In the genomic region with DNA sequence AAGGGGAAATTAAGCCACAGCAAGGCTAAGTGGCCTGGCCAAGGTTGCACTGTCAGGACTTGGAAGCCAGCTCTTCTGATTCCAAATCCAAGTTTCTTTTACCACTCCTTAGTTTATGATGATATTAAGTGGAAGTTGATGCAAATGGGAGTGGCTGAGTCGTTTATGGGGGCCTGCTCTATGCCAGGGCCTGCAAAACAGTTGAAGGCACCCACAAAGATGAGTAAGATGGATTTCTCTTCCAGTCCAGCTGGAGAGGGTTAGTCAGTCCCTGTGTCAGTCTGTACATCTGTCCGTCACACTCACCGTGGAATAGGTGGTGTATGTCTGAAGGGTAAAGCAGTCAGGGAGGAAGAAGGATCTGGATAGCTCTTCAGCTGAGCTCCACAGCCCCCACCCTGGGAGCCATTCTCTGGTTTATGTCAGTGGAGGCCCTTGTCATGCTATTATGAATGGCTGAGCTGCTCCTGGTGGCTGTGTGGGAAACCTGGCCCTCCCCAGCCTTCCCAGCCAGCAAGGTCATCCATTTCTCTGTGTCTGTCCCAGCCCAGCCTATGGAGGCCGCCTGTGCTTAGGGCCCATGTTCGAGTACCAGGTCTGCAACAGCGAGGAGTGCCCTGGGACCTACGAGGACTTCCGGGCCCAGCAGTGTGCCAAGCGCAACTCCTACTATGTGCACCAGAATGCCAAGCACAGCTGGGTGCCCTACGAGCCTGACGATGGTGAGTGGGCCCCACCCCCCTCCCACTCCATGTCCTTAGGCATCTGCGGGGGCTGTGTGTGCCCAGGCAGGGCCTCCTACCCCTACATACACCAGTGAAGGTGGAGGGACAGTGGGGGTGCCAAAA, we compare ENCODE assay signal across 1 cellular context.
TF ChIP-seq lines count a peak whose summit lies in the region.

No MANE protein-coding gene starts in this region.

TF ChIP-seq in K562, 482 proteins besides CTCF, POLR2A, EP300 and RAD21:
- TF ChIP-seq, protein P1, sequence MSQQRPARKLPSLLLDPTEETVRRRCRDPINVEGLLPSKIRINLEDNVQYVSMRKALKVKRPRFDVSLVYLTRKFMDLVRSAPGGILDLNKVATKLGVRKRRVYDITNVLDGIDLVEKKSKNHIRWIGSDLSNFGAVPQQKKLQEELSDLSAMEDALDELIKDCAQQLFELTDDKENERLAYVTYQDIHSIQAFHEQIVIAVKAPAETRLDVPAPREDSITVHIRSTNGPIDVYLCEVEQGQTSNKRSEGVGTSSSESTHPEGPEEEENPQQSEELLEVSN (IDR thresholded peaks at IDR 0.05; ENCODE audit: borderline replicate concordance in 1 of 2, extremely low read depth in 1 of 2, insufficient read depth in 1 of 2, insufficient read length in 1 of 2, low read depth in 1 of 2, low read length in 1 of 2, poor library complexity in 1 of 2, severe bottlenecking in 1 of 2) = no peak
- TF ChIP-seq, protein P2, sequence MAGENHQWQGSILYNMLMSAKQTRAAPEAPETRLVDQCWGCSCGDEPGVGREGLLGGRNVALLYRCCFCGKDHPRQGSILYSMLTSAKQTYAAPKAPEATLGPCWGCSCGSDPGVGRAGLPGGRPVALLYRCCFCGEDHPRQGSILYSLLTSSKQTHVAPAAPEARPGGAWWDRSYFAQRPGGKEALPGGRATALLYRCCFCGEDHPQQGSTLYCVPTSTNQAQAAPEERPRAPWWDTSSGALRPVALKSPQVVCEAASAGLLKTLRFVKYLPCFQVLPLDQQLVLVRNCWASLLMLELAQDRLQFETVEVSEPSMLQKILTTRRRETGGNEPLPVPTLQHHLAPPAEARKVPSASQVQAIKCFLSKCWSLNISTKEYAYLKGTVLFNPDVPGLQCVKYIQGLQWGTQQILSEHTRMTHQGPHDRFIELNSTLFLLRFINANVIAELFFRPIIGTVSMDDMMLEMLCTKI (IDR thresholded peaks at IDR 0.05; ENCODE audit: partially characterized antibody) = no peak
- TF ChIP-seq ZNF589 (CRISPR knock-in tag; IDR thresholded peaks at IDR 0.05; ENCODE audit: low read depth) = 0 out of 2 replicates have a peak, but pooled peaks have one; percentile 33
- TF ChIP-seq, protein P3, sequence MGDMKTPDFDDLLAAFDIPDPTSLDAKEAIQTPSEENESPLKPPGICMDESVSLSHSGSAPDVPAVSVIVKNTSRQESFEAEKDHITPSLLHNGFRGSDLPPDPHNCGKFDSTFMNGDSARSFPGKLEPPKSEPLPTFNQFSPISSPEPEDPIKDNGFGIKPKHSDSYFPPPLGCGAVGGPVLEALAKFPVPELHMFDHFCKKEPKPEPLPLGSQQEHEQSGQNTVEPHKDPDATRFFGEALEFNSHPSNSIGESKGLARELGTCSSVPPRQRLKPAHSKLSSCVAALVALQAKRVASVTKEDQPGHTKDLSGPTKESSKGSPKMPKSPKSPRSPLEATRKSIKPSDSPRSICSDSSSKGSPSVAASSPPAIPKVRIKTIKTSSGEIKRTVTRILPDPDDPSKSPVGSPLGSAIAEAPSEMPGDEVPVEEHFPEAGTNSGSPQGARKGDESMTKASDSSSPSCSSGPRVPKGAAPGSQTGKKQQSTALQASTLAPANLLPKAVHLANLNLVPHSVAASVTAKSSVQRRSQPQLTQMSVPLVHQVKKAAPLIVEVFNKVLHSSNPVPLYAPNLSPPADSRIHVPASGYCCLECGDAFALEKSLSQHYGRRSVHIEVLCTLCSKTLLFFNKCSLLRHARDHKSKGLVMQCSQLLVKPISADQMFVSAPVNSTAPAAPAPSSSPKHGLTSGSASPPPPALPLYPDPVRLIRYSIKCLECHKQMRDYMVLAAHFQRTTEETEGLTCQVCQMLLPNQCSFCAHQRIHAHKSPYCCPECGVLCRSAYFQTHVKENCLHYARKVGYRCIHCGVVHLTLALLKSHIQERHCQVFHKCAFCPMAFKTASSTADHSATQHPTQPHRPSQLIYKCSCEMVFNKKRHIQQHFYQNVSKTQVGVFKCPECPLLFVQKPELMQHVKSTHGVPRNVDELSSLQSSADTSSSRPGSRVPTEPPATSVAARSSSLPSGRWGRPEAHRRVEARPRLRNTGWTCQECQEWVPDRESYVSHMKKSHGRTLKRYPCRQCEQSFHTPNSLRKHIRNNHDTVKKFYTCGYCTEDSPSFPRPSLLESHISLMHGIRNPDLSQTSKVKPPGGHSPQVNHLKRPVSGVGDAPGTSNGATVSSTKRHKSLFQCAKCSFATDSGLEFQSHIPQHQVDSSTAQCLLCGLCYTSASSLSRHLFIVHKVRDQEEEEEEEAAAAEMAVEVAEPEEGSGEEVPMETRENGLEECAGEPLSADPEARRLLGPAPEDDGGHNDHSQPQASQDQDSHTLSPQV (IDR thresholded peaks at IDR 0.05) = peak; percentile 29; the same call in 1 of the 2 replicates
- no peak for TF ChIP-seq JUND (IDR thresholded peaks at IDR 0.05; ENCODE audit: borderline replicate concordance, low read depth, low read length)
- no peak for TF ChIP-seq JUND (tag; IDR thresholded peaks at IDR 0.05; ENCODE audit: borderline replicate concordance, low read depth, low read length)
- no peak for TF ChIP-seq EGR1 (conservative IDR thresholded peaks at IDR 0.05)
- TF ChIP-seq, protein P4, sequence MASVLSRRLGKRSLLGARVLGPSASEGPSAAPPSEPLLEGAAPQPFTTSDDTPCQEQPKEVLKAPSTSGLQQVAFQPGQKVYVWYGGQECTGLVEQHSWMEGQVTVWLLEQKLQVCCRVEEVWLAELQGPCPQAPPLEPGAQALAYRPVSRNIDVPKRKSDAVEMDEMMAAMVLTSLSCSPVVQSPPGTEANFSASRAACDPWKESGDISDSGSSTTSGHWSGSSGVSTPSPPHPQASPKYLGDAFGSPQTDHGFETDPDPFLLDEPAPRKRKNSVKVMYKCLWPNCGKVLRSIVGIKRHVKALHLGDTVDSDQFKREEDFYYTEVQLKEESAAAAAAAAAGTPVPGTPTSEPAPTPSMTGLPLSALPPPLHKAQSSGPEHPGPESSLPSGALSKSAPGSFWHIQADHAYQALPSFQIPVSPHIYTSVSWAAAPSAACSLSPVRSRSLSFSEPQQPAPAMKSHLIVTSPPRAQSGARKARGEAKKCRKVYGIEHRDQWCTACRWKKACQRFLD (CRISPR knock-in tag; IDR thresholded peaks at IDR 0.05) = peak; percentile 20; the same call in 1 of the 2 replicates
- TF ChIP-seq, protein P5, sequence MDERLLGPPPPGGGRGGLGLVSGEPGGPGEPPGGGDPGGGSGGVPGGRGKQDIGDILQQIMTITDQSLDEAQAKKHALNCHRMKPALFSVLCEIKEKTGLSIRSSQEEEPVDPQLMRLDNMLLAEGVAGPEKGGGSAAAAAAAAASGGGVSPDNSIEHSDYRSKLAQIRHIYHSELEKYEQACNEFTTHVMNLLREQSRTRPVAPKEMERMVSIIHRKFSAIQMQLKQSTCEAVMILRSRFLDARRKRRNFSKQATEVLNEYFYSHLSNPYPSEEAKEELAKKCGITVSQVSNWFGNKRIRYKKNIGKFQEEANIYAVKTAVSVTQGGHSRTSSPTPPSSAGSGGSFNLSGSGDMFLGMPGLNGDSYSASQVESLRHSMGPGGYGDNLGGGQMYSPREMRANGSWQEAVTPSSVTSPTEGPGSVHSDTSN (CRISPR knock-in tag; IDR thresholded peaks at IDR 0.05; ENCODE audit: low read depth) = no peak
- TF ChIP-seq, protein P5 (tag; conservative IDR thresholded peaks at IDR 0.05; ENCODE audit: low read depth) = 0 out of 2 replicates have a peak, but pooled peaks have one; percentile 22
- 0 out of 2 replicates have a peak, but pooled peaks have one; percentile 2 for TF ChIP-seq ZNF311 (CRISPR knock-in tag; IDR thresholded peaks at IDR 0.05)
- TF ChIP-seq RBFOX2 (IDR thresholded peaks at IDR 0.05; ENCODE audit: low read depth, low read length) = peak; percentile 37; the same call in 1 of the 2 replicates
- TF ChIP-seq, protein P6, sequence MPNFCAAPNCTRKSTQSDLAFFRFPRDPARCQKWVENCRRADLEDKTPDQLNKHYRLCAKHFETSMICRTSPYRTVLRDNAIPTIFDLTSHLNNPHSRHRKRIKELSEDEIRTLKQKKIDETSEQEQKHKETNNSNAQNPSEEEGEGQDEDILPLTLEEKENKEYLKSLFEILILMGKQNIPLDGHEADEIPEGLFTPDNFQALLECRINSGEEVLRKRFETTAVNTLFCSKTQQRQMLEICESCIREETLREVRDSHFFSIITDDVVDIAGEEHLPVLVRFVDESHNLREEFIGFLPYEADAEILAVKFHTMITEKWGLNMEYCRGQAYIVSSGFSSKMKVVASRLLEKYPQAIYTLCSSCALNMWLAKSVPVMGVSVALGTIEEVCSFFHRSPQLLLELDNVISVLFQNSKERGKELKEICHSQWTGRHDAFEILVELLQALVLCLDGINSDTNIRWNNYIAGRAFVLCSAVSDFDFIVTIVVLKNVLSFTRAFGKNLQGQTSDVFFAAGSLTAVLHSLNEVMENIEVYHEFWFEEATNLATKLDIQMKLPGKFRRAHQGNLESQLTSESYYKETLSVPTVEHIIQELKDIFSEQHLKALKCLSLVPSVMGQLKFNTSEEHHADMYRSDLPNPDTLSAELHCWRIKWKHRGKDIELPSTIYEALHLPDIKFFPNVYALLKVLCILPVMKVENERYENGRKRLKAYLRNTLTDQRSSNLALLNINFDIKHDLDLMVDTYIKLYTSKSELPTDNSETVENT (CRISPR knock-in tag; IDR thresholded peaks at IDR 0.05) = 0 out of 2 replicates have a peak, but pooled peaks have one; percentile 12
- TF ChIP-seq, protein P7, sequence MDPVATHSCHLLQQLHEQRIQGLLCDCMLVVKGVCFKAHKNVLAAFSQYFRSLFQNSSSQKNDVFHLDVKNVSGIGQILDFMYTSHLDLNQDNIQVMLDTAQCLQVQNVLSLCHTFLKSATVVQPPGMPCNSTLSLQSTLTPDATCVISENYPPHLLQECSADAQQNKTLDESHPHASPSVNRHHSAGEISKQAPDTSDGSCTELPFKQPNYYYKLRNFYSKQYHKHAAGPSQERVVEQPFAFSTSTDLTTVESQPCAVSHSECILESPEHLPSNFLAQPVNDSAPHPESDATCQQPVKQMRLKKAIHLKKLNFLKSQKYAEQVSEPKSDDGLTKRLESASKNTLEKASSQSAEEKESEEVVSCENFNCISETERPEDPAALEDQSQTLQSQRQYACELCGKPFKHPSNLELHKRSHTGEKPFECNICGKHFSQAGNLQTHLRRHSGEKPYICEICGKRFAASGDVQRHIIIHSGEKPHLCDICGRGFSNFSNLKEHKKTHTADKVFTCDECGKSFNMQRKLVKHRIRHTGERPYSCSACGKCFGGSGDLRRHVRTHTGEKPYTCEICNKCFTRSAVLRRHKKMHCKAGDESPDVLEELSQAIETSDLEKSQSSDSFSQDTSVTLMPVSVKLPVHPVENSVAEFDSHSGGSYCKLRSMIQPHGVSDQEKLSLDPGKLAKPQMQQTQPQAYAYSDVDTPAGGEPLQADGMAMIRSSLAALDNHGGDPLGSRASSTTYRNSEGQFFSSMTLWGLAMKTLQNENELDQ (CRISPR knock-in tag; IDR thresholded peaks at IDR 0.05; ENCODE audit: borderline replicate concordance) = no peak
- 0 out of 4 replicates have a peak, but pooled peaks of 1 of the 2 experiments have one; percentile 46 for TF ChIP-seq MAZ (CRISPR knock-in tag; conservative IDR thresholded peaks at IDR 0.05 in 1 of 2, IDR thresholded peaks at IDR 0.05 in 1 of 2)
- no peak for TF ChIP-seq SOX6 (IDR thresholded peaks at IDR 0.05)
- TF ChIP-seq SETDB1 (IDR thresholded peaks at IDR 0.05; ENCODE audit: low read length) = no peak
- 0 out of 2 replicates have a peak, but pooled peaks have one; percentile 50 for TF ChIP-seq ZKSCAN1 (IDR thresholded peaks at IDR 0.05; ENCODE audit: low read depth, low read length)
- TF ChIP-seq, protein P8, sequence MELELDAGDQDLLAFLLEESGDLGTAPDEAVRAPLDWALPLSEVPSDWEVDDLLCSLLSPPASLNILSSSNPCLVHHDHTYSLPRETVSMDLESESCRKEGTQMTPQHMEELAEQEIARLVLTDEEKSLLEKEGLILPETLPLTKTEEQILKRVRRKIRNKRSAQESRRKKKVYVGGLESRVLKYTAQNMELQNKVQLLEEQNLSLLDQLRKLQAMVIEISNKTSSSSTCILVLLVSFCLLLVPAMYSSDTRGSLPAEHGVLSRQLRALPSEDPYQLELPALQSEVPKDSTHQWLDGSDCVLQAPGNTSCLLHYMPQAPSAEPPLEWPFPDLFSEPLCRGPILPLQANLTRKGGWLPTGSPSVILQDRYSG (tag; conservative IDR thresholded peaks at IDR 0.05; ENCODE audit: low read depth) = no peak
- TF ChIP-seq NBN (IDR thresholded peaks at IDR 0.05; ENCODE audit: low read depth) = no peak
- TF ChIP-seq ZBTB7A (IDR thresholded peaks at IDR 0.05; ENCODE audit: borderline replicate concordance, control insufficient read depth, low read depth, low read length) = 0 out of 2 replicates have a peak, but pooled peaks have one; percentile 19
- peak; percentile 55 for TF ChIP-seq POLR2G (IDR thresholded peaks at IDR 0.05; ENCODE audit: low read depth, low read length)
- TF ChIP-seq SMAD4 (CRISPR knock-in tag; conservative IDR thresholded peaks at IDR 0.05) = peak; percentile 11; the same call in 1 of the 2 replicates
